ENCODE assay signal across 17 cellular contexts in genomic region chr22:29788339-29789279, GRCh38.
"Had no signal": no experiment of that assay in that cellular context is flagged by ENCODE, and none has a peak within 500 bp of the region (broad histone marks: within the 10 kb centered on the region; RNA-seq: fewer than 3 reads in every experiment).

No MANE protein-coding gene starts in this region.

- H3K36me3 ChIP-seq: ovary, uterus had no signal

- H3K27ac ChIP-seq: heart left ventricle, ovary, tibial artery, uterus had no signal

- H3K27me3 ChIP-seq: gastrocnemius medialis, heart left ventricle, ovary, tibial artery, uterus had no signal

- ATAC-seq: activated CD4-positive, alpha-beta T cell treated with anti-CD3 and anti-CD28 coated beads for 36 hours; activated CD8-positive, alpha-beta T cell treated with anti-CD3 and anti-CD28 coated beads for 36 hours; activated T-cell treated with anti-CD3 and anti-CD28 coated beads, Interleukin-2, amount 50 U/mL, for 72 hours; gastrocnemius medialis; heart left ventricle had no signal

- H3K4me3 ChIP-seq: gastrocnemius medialis, heart left ventricle, ovary, tibial artery, uterus had no signal

- H3K9me3 ChIP-seq: gastrocnemius medialis, heart left ventricle, ovary, tibial artery, uterus had no signal

- DNase-seq: activated CD4-positive, alpha-beta T cell treated with anti-CD3 and anti-CD28 coated beads for 36 hours; activated CD8-positive, alpha-beta T cell treated with anti-CD3 and anti-CD28 coated beads for 36 hours; activated gamma-delta T cell treated with Interleukin-2 at 50 U/mL for 16 hours; activated naive CD8-positive, alpha-beta T cell treated with anti-CD3 and anti-CD28 coated beads, Interleukin-2, amount 10 ng/mL, durations not matched to agents 7 days and 5 days; activated T-cell treated with anti-CD3 and anti-CD28 coated beads, Interleukin-2, amount 50 U/mL, for 72 hours; anterior cingulate cortex; dermis blood vessel endothelial cell; erythroblast; gastrocnemius medialis; heart left ventricle; immature natural killer cell; ovary; stimulated activated CD4-positive, alpha-beta T cell treated with anti-CD3 and anti-CD28 coated beads, Interleukin-12 subunit alpha, Interleukin-12 subunit beta, amount 100 ng/mL, for 4 hours; stimulated activated CD4-positive, alpha-beta T cell treated with anti-CD3 and anti-CD28 coated beads, Interleukin-2, amount 100 ng/mL, for 24 hours; T-helper 1 cell; tibial artery; uterus had no signal
